ENCODE assay signal across 8 cellular contexts in the genomic region with DNA sequence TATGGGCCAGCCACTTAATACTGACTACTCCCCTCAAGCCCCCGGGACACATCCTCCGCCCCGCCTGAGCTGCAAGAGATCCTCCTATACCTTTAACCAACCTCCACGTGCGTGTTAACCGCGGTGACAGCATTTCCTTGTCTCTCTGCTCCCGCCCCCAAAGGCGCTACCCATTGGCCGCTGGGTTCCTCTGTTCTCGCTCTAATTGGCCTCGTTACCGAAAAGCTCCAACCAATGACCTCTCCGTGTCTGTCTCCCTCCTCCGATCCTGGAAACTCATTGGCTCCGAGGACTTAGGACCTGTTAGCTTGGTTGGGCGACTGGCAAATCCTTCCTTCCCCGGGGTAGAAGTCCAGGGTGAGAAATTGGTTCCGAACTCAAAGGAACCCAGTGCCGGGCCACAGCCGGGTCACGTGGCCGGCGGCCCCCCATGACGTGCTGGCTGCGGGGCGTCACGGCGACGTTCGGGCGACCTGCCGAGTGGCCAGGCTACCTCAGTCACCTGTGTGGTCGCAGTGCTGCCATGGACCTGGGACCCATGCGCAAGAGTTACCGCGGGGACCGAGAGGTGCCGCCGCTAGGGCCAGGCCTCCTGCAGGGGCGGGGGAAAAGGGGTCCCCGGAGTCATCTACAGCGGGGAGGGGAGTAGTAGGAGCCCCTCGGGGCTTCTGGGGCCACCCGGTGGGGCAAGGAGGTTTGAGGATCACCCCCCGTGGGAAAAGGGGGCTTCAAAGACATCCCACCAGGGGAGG. TPM values are rescaled to one million over a fixed set of nuclear protein-coding genes. Genes with fewer than 3 reads are reported as not detected.
DNase-seq lines count a peak whose midpoint lies in the region; ATAC-seq and TF ChIP-seq lines count a peak whose summit lies in the region.

Gene PNPO, plus strand, starts transcription at position 326 of the 752 bp plus-strand sequence. Its CDS starts 105 bp downstream, at position 431.

- no peak for TF ChIP-seq CTCF in osteocyte (IDR thresholded peaks at IDR 0.05)

- TF ChIP-seq POLR2A in GM10847 (IDR thresholded peaks at IDR 0.05; ENCODE audit: extremely low read depth, insufficient read length): peak; percentile 66

- H3K4me3 ChIP-seq in thymus (ENCODE audit: low read length): peak within 1 kb of the TSS; percentile 71

- H3K27me3 ChIP-seq in thymus (ENCODE audit: control insufficient read depth, insufficient read depth): no peaks in the 10 kb centered on the region

- DNase-seq in NCI-H1105 (lab: John Stamatoyannopoulos, UW) (peak; percentile 91), SKM-1 treated with dmso at 0.1 percent for 144 hours (lab: John Stamatoyannopoulos, UW; ENCODE audit: unreplicated experiment) (peak; percentile 99), head of caudate nucleus (peak; percentile 89 to 99 (median 96)), osteocyte (ENCODE audit: extremely low spot score, unreplicated experiment) (peak; percentile 92)
- DNase-seq in activated naive CD8-positive, alpha-beta T cell treated with anti-CD3 and anti-CD28 coated beads for 36 hours: peak; percentile 94

- no peaks in the 10 kb centered on the region for H3K9me3 ChIP-seq in thymus (ENCODE audit: control insufficient read depth)

- WGBS in thymus: under 1% methylated on average over 46 of the region's 46 CpGs

- H3K27me3 Mint-ChIP-seq in activated naive CD8-positive, alpha-beta T cell treated with anti-CD3 and anti-CD28 coated beads for 36 hours: no peaks in the 10 kb centered on the region
- peaks cover 6% of the 10 kb centered on the region for H3K27me3 Mint-ChIP-seq in osteocyte (ENCODE audit: unreplicated experiment)

- peaks cover 3% of the 10 kb centered on the region for H3K9me3 Mint-ChIP-seq in activated naive CD8-positive, alpha-beta T cell treated with anti-CD3 and anti-CD28 coated beads for 36 hours
- H3K9me3 Mint-ChIP-seq in osteocyte (ENCODE audit: unreplicated experiment): no peaks in the 10 kb centered on the region

- H3K27ac Mint-ChIP-seq in activated naive CD8-positive, alpha-beta T cell treated with anti-CD3 and anti-CD28 coated beads for 36 hours: peak within 1 kb of the TSS; percentile 92
- peak within 1 kb of the TSS; percentile 76 for H3K27ac Mint-ChIP-seq in osteocyte (ENCODE audit: unreplicated experiment)

- peak within 1 kb of the TSS; percentile 90 for H3K4me3 Mint-ChIP-seq in activated naive CD8-positive, alpha-beta T cell treated with anti-CD3 and anti-CD28 coated beads for 36 hours
- peak within 1 kb of the TSS; percentile 77 for H3K4me3 Mint-ChIP-seq in osteocyte (ENCODE audit: unreplicated experiment)

- peaks cover 4% of the 10 kb centered on the region for H3K36me3 ChIP-seq in thymus (ENCODE audit: control insufficient read depth, insufficient read depth)

- H3K36me3 Mint-ChIP-seq in activated naive CD8-positive, alpha-beta T cell treated with anti-CD3 and anti-CD28 coated beads for 36 hours: peaks cover 35% of the 10 kb centered on the region
- H3K36me3 Mint-ChIP-seq in osteocyte (ENCODE audit: unreplicated experiment): no peaks in the 10 kb centered on the region

- peaks cover 46% of the 10 kb centered on the region for H3K4me1 Mint-ChIP-seq in activated naive CD8-positive, alpha-beta T cell treated with anti-CD3 and anti-CD28 coated beads for 36 hours
- H3K4me1 Mint-ChIP-seq in osteocyte (ENCODE audit: unreplicated experiment): peaks cover 13% of the 10 kb centered on the region

- H3K27ac ChIP-seq in thymus (ENCODE audit: low read depth): peak within 1 kb of the TSS; percentile 64

- peak; percentile 95 for ATAC-seq in HG02623 (IDR thresholded peaks at IDR 0.05; ENCODE audit: unreplicated experiment)

- H3K4me1 ChIP-seq in thymus (ENCODE audit: control insufficient read depth, insufficient read depth, low read length): peaks cover 22% of the 10 kb centered on the region

- intact Hi-C loops in head of caudate nucleus (cut with DNase I): no loop called here

RNA-seq across cellular contexts. Expression of gene PNPO, which starts in this region (rescaled TPM):
- 10 to 100 TPM; 56.1 to 61.1 TPM for total RNA-seq in activated naive CD8-positive, alpha-beta T cell treated with anti-CD3 and anti-CD28 coated beads for 36 hours
- 9.0 and 9.2 TPM in 2 replicates for total RNA-seq in osteocyte
- 9.0 TPM for polyA plus RNA-seq in thymus

Comparison
In these comparisons a context has a peak if more than half of its experiments do, and no peak if none do; other contexts are left out.
1. Peak in every context shown above with its lines: DNase-seq, ATAC-seq, H3K4me3 ChIP-seq and H3K27ac ChIP-seq.